In the genomic region with DNA sequence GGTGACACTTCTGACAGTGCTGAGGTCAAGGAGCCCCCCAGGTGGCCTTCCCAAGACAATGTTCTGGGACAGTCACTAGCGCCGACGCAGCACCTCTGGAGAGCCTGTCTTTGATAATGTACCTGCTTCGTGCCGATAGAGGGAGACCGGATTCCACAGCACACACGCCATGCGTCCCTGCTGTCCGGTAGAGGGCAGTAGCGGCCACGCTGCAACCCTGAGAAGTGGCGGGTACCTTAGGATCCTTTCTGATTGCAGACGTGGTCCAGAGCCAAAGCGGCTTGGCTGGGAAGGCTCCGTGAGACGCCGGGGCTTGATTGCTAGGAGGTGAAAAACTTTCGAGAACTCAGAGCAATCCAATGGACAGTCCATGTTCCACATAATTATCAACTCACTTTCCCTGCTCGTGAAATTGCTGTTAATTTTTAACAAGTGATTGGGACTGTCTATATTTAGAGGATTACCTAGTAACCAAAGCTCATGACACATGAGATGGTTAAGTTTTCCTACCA, we compare ENCODE assay signal across 8 cellular contexts. TPM values are rescaled to one million over a fixed set of nuclear protein-coding genes. Genes with fewer than 3 reads are reported as not detected.
DNase-seq lines count a peak whose midpoint lies in the region; ATAC-seq and TF ChIP-seq lines count a peak whose summit lies in the region.

No MANE protein-coding gene starts in this region.

- H3K9ac ChIP-seq in BLaER1, result no peak overlapping the region

- peak overlapping the region; percentile 19; the same call in 1 of the 2 replicates for H3K4me2 ChIP-seq in BLaER1

- peak; percentile 100 for ATAC-seq in GM19035 (IDR thresholded peaks at IDR 0.05; ENCODE audit: unreplicated experiment)
- peak; percentile 100 for ATAC-seq in HG03175 (IDR thresholded peaks at IDR 0.05; ENCODE audit: unreplicated experiment)
- ATAC-seq in right lobe of liver, result peak; percentile 100

- H4K20me1 ChIP-seq in BLaER1, result no peaks in the 10 kb centered on the region

- WGBS in right lobe of liver (ENCODE audit: insufficient coverage, low coverage, low lambda C conversion rate, missing lambda C conversion rate), result 4% methylated on average over 3 of the region's 19 CpGs

- peaks cover 3% of the 10 kb centered on the region for H3K27me3 ChIP-seq in BLaER1
- H3K27me3 ChIP-seq in right lobe of liver, result peaks cover 0 to 8% of the 10 kb centered on the region in 2 donors

- DNase-seq in NCI-H345 treated with DMSO at 0.1 percent for 48 hours (lab: John Stamatoyannopoulos, UW; ENCODE audit: unreplicated experiment), result peak; percentile 70
- peak; percentile 58 for DNase-seq in activated CD4-positive, alpha-beta T cell treated with anti-CD3 and anti-CD28 coated beads for 1 hour
- DNase-seq in choroid plexus epithelial cell (ENCODE audit: low read depth), result peak; percentile 93
- DNase-seq in right lobe of liver, result peak; percentile 83 to 87 (median 84)
- peak; percentile 47 to 53 (median 49) for DNase-seq in stimulated activated CD4-positive, alpha-beta T cell treated with anti-CD3 and anti-CD28 coated beads, TNF-alpha, amount 100 ng/mL, for 4 hours (ENCODE audit: low read depth in 3 of 3)

- TF ChIP-seq CTCF in choroid plexus epithelial cell (conservative IDR thresholded peaks at IDR 0.05; ENCODE audit: low read depth, low read length) (peak; percentile 100), right lobe of liver (IDR thresholded peaks at IDR 0.05) (peak; percentile 98 to 100 (median 99))

- H3K36me3 ChIP-seq in BLaER1 (no peaks in the 10 kb centered on the region), right lobe of liver (no peaks in the 10 kb centered on the region)

- H3K4me3 ChIP-seq in BLaER1 (no peak overlapping the region), choroid plexus epithelial cell (ENCODE audit: low read depth, low read length) (no peak overlapping the region), right lobe of liver (peak overlapping the region in 2 of 3 donors; percentile 20 to 30)

- H3K27ac ChIP-seq in BLaER1 (no peak overlapping the region), right lobe of liver (no peak overlapping the region)

- intact Hi-C loops in right lobe of liver (cut with DNase I), result no loop called here

- H3K9me3 ChIP-seq in BLaER1 (peaks cover 4% of the 10 kb centered on the region; the same call in 1 of the 2 replicates), right lobe of liver (no peaks in the 10 kb centered on the region)

- no peaks in the 10 kb centered on the region for H3K4me1 ChIP-seq in BLaER1
- no peaks in the 10 kb centered on the region for H3K4me1 ChIP-seq in right lobe of liver

- no peak for TF ChIP-seq POLR2A in right lobe of liver (IDR thresholded peaks at IDR 0.05)

RNA-seq across cellular contexts. Expression of gene BARX2, which starts 11.4 kb away (rescaled TPM):
- total RNA-seq in right lobe of liver, result not detected

Comparison
In these comparisons a context has a peak if more than half of its experiments do, and no peak if none do; other contexts are left out.
1. H3K4me3 ChIP-seq: peak in right lobe of liver (2 of 3); none in BLaER1 (single experiment) and choroid plexus epithelial cell (single experiment).
2. Peak in every context shown above with its lines, with median percentiles within 50 percentile points of each other: ATAC-seq and DNase-seq.